1 cellular context compared by ENCODE assay signal in genomic region chr18:46917808-46918600, GRCh38.
TF ChIP-seq lines count a peak whose summit lies in the region.

No MANE protein-coding gene starts in this region.

TF ChIP-seq in K562, 482 proteins besides CTCF, POLR2A, EP300 and RAD21 (continued from another document):
- TF ChIP-seq E2F6 (IDR thresholded peaks at IDR 0.05; ENCODE audit: borderline replicate concordance in 1 of 2, extremely low read depth in 1 of 2, insufficient read depth in 1 of 2, insufficient read length in 1 of 2, low read depth in 1 of 2, low read length in 1 of 2, poor library complexity in 1 of 2, severe bottlenecking in 1 of 2) = no peak
- TF ChIP-seq SIRT6 (IDR thresholded peaks at IDR 0.05; ENCODE audit: low read depth, low read length) = no peak
- TF ChIP-seq BDP1 (IDR thresholded peaks at IDR 0.05; ENCODE audit: insufficient read depth, insufficient read length) = no peak
- no peak for TF ChIP-seq ZFPM2 (CRISPR knock-in tag; IDR thresholded peaks at IDR 0.05)
- no peak for TF ChIP-seq ZBTB43 (CRISPR knock-in tag; IDR thresholded peaks at IDR 0.05)
